ENCODE assay signal across 11 cellular contexts in the genomic region with DNA sequence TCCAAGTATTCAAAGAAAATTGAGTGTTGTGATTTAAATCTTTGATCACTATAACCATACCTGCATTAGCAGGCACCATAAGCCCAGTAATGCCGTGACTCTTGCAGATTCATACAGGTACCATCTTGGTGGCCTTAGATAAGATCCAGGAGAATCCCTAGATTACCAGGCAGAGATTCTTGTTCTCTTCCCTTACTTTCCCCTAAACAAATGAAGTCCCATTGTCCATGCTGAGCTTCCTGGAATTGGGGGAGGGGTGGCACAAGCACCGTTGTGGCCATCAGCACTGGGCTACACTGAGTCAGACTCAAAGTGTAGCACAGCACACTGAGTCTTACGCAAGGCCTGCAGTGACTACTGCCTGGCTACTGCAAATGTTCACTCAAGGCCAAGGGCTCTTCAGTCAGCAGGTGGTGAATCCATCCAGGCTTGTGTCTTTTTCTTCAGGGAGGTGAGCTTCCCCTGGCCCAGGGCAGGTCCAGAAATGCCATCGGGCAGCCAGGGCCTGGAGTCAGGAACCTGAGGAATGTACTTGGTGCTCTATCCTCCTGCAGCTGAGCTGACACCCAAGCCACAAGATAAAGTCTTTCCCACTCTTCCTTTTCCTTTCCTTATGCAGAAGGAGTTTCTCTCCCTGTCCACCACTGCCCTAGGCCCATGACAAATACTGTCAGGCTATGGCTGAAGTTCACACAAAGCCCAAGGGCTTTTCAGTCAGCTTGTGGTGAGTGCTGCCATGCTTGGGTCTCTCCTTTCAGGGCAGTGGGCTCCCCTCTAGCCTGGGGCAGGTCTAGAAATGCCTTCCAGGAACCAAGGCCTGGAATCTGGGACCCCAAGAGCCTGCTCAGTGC. TPM values are rescaled to one million over a fixed set of nuclear protein-coding genes. Genes with fewer than 3 reads are reported as not detected.
DNase-seq lines count a peak whose midpoint lies in the region; ATAC-seq, FAIRE-seq and TF ChIP-seq lines count a peak whose summit lies in the region.
"Had no signal": no experiment of that assay in that cellular context is flagged by ENCODE, and none has a peak within 500 bp of the region (broad histone marks: within the 10 kb centered on the region; RNA-seq: fewer than 3 reads in every experiment).

No MANE protein-coding gene starts in this region.

- DNase-seq in activated naive CD4-positive, alpha-beta T cell treated with Interleukin-2 at 50 U/mL for 16 hours = no peak
- DNase-seq in foreskin fibroblast (peak; percentile 84 to 92), upper lobe of right lung (no peak), GM12892 (ENCODE audit: insufficient read length) (no peak), sciatic nerve (ENCODE audit: low spot score) (no peak), pancreas (no peak)
- DNase-seq: BE2C, transverse colon had no signal

- H3K27ac ChIP-seq in upper lobe of right lung = no peak overlapping the region
- H3K27ac ChIP-seq in pancreas = no peak overlapping the region
- H3K27ac ChIP-seq: transverse colon had no signal

- ATAC-seq in SK-N-SH treated with all-trans-retinoic acid at 6 μM for 48 hours (peak; percentile 18; the same call in 2 of the 3 replicates), upper lobe of right lung (peak; percentile 33), sciatic nerve (no peak), pancreas (no peak)

- 63 to 83% methylated on average over 4 of the region's 4 CpGs for WGBS in pancreas, 2 donors

- H3K36me3 Mint-ChIP-seq in activated naive CD4-positive, alpha-beta T cell treated with anti-CD3 and anti-CD28 coated beads, Interleukin-2, amount 50 U/mL, for 24 hours = peaks cover 41% of the 10 kb centered on the region

- H3K27ac Mint-ChIP-seq in activated naive CD4-positive, alpha-beta T cell treated with anti-CD3 and anti-CD28 coated beads, Interleukin-2, amount 50 U/mL, for 24 hours = peak overlapping the region; percentile 23
- H3K27ac Mint-ChIP-seq: nephron had no signal

- no peak for TF ChIP-seq CTCF in foreskin fibroblast (IDR thresholded peaks at IDR 0.05; ENCODE audit: low read depth, low read length)
- TF ChIP-seq CTCF in upper lobe of right lung (IDR thresholded peaks at IDR 0.05) = no peak
- TF ChIP-seq CTCF in pancreas (IDR thresholded peaks at IDR 0.05) = no peak

- H3K9me3 Mint-ChIP-seq in activated naive CD4-positive, alpha-beta T cell treated with anti-CD3 and anti-CD28 coated beads, Interleukin-2, amount 50 U/mL, for 24 hours = peaks cover 14% of the 10 kb centered on the region

- FAIRE-seq in GM12892 (lab: Jason Lieb, UNC) = no peak
- FAIRE-seq in pancreas (lab: Jason Lieb, UNC) = no peak

- intact Hi-C loops in upper lobe of right lung (cut with DNase I) = no loop called here
- intact Hi-C loops in sciatic nerve (cut with DNase I) = no loop called here
- intact Hi-C loops in pancreas (cut with DNase I) = no loop called here

- H3K4me1 Mint-ChIP-seq in activated naive CD4-positive, alpha-beta T cell treated with anti-CD3 and anti-CD28 coated beads, Interleukin-2, amount 50 U/mL, for 24 hours = peaks cover 65% of the 10 kb centered on the region
- H3K4me1 Mint-ChIP-seq: nephron had no signal

- H3K9me3 ChIP-seq in upper lobe of right lung = peaks cover 8% of the 10 kb centered on the region
- H3K9me3 ChIP-seq in pancreas = no peaks in the 10 kb centered on the region
- H3K9me3 ChIP-seq: BE2C had no signal

- no peaks in the 10 kb centered on the region for H3K27me3 Mint-ChIP-seq in activated naive CD4-positive, alpha-beta T cell treated with anti-CD3 and anti-CD28 coated beads, Interleukin-2, amount 50 U/mL, for 24 hours

- H3K4me1 ChIP-seq in upper lobe of right lung = no peaks in the 10 kb centered on the region
- no peaks in the 10 kb centered on the region for H3K4me1 ChIP-seq in pancreas
- H3K4me1 ChIP-seq: BE2C, transverse colon had no signal

- H3K27me3 ChIP-seq in upper lobe of right lung = no peaks in the 10 kb centered on the region
- H3K27me3 ChIP-seq in pancreas = no peaks in the 10 kb centered on the region
- H3K27me3 ChIP-seq: BE2C, transverse colon had no signal

- H3K36me3 ChIP-seq in upper lobe of right lung (no peaks in the 10 kb centered on the region), pancreas (no peaks in the 10 kb centered on the region)
- H3K36me3 ChIP-seq: BE2C, transverse colon had no signal

- TF ChIP-seq POLR2A in GM12892 (IDR thresholded peaks at IDR 0.05; ENCODE audit: low read depth, low read length) = no peak

- H3K4me3 ChIP-seq in foreskin fibroblast (ENCODE audit: low read depth in 1 of 2, low read length in 2 of 2) = no peak overlapping the region
- no peak overlapping the region for H3K4me3 ChIP-seq in upper lobe of right lung
- H3K4me3 ChIP-seq in pancreas = no peak overlapping the region
- H3K4me3 ChIP-seq: transverse colon had no signal

- no peak overlapping the region for H3K4me3 Mint-ChIP-seq in activated naive CD4-positive, alpha-beta T cell treated with anti-CD3 and anti-CD28 coated beads, Interleukin-2, amount 50 U/mL, for 24 hours
- H3K4me3 Mint-ChIP-seq: nephron had no signal

TF ChIP-seq in SK-N-SH treated with all-trans-retinoic acid at 6 μM for 48 hours, 23 proteins besides CTCF, POLR2A, EP300 and RAD21 (continues in another document):
- TF ChIP-seq ESRRG (CRISPR knock-in tag; IDR thresholded peaks at IDR 0.05) = no peak
- TF ChIP-seq RARB (CRISPR knock-in tag; IDR thresholded peaks at IDR 0.05) = no peak
- no peak for TF ChIP-seq ARNTL (CRISPR knock-in tag; IDR thresholded peaks at IDR 0.05; ENCODE audit: borderline replicate concordance, low read depth)
- TF ChIP-seq ZC3H10 (CRISPR knock-in tag; IDR thresholded peaks at IDR 0.05) = no peak
- TF ChIP-seq, protein P1, sequence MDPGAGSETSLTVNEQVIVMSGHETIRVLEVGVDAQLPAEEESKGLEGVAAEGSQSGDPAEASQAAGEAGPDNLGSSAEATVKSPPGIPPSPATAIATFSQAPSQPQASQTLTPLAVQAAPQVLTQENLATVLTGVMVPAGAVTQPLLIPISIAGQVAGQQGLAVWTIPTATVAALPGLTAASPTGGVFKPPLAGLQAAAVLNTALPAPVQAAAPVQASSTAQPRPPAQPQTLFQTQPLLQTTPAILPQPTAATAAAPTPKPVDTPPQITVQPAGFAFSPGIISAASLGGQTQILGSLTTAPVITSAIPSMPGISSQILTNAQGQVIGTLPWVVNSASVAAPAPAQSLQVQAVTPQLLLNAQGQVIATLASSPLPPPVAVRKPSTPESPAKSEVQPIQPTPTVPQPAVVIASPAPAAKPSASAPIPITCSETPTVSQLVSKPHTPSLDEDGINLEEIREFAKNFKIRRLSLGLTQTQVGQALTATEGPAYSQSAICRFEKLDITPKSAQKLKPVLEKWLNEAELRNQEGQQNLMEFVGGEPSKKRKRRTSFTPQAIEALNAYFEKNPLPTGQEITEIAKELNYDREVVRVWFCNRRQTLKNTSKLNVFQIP (CRISPR knock-in tag; IDR thresholded peaks at IDR 0.05; ENCODE audit: borderline replicate concordance, low read depth) = no peak
- TF ChIP-seq OSR1 (CRISPR knock-in tag; IDR thresholded peaks at IDR 0.05) = no peak
- TF ChIP-seq CREB5 (CRISPR knock-in tag; IDR thresholded peaks at IDR 0.05; ENCODE audit: low read depth) = no peak
- TF ChIP-seq GLIS3 (CRISPR knock-in tag; IDR thresholded peaks at IDR 0.05) = no peak
- no peak for TF ChIP-seq BACH2 (CRISPR knock-in tag; IDR thresholded peaks at IDR 0.05; ENCODE audit: borderline replicate concordance)
- TF ChIP-seq TOX (CRISPR knock-in tag; IDR thresholded peaks at IDR 0.05; ENCODE audit: borderline replicate concordance) = no peak
- TF ChIP-seq ZNF70 (CRISPR knock-in tag; IDR thresholded peaks at IDR 0.05) = no peak
- TF ChIP-seq PPARA (CRISPR knock-in tag; IDR thresholded peaks at IDR 0.05; ENCODE audit: borderline replicate concordance) = no peak
- TF ChIP-seq, protein P2, sequence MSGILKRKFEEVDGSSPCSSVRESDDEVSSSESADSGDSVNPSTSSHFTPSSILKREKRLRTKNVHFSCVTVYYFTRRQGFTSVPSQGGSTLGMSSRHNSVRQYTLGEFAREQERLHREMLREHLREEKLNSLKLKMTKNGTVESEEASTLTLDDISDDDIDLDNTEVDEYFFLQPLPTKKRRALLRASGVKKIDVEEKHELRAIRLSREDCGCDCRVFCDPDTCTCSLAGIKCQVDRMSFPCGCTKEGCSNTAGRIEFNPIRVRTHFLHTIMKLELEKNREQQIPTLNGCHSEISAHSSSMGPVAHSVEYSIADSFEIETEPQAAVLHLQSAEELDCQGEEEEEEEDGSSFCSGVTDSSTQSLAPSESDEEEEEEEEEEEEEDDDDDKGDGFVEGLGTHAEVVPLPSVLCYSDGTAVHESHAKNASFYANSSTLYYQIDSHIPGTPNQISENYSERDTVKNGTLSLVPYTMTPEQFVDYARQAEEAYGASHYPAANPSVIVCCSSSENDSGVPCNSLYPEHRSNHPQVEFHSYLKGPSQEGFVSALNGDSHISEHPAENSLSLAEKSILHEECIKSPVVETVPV (CRISPR knock-in tag; IDR thresholded peaks at IDR 0.05) = no peak
- no peak for TF ChIP-seq CSDC2 (CRISPR knock-in tag; IDR thresholded peaks at IDR 0.05)
- TF ChIP-seq ZFP30 (CRISPR knock-in tag; IDR thresholded peaks at IDR 0.05) = no peak

RNA-seq across cellular contexts. Expression of gene CD28, which starts 52.6 kb away (rescaled TPM):
- 2.5 TPM for total RNA-seq in upper lobe of right lung
- polyA plus RNA-seq in GM12892 (2012; ENCODE audit: missing spikeins) = 5.8 TPM
- 3.4 TPM for total RNA-seq in sciatic nerve
- total RNA-seq in pancreas = under 1 TPM; 0.21 to 0.63 (median 0.30) TPM
- polyA plus RNA-seq in pancreas = under 1 TPM in 1 of 2 donors, not detected in 1; 0.08 TPM

Comparison
In these comparisons a context has a peak if more than half of its experiments do, and no peak if none do; other contexts are left out.
1. DNase-seq: peak in foreskin fibroblast (2 of 2); none in activated naive CD4-positive, alpha-beta T cell treated with Interleukin-2 at 50 U/mL for 16 hours (single experiment), upper lobe of right lung (single experiment), GM12892 (single experiment), sciatic nerve (single experiment) and pancreas (0 of 6).
2. ATAC-seq: peak in SK-N-SH treated with all-trans-retinoic acid at 6 μM for 48 hours (single experiment) and upper lobe of right lung (single experiment); none in sciatic nerve (single experiment) and pancreas (0 of 4).